8 cellular contexts compared by ENCODE assay signal in the genomic region with DNA sequence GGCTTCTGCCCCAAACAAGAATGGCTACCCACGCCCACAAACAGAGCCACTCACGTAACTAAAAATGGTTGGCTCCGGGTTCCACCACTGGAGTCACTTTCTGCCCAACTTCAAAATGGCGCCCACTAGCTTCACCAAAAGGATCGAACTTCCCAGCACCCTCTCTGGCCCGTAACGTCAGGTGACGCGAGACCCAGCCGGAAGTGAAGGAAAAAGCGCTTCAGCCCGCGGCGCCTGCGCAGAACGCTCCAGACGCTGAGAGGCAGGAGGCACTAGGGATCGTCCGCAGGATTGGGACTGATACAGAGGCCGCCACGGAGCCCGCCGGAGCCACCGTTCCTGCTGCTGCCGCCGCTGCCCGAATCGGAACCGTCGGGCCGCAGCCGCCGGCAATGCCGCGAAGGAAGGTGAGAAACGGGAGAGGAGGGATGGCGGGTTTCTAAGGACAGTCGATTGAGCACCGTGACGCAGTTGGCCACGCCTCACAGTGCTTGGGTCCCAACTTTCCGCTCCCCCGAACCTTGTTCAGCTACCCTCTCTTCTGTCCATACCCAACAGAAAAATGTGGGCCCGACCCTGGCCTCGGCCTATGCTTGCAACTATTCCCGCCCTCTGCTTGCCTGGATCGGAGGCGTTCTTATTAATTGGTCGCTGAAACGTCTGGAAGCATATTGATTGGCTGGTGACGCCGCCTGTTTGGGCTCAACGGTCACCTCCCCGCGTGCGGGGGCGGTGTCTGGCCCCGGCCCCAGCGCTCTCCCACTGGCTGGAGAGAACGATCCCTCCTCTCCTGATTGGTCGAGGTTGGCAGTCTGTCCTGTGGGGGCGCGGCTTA. TPM values are rescaled to one million over a fixed set of nuclear protein-coding genes. Genes with fewer than 3 reads are reported as not detected.
DNase-seq lines count a peak whose midpoint lies in the region; ATAC-seq and TF ChIP-seq lines count a peak whose summit lies in the region.

A gene (plus strand): TSS at position 239 of the 835 bp plus-strand sequence. CDS start 154 bp downstream, at position 393.

- H3K4me1 ChIP-seq in KMS-11 (ENCODE audit: low read depth, poor library complexity, severe bottlenecking) (peaks cover 28% of the 10 kb centered on the region), Peyer's patch (peaks cover 0 to 30% (median 9%) of the 10 kb centered on the region in 4 donors), esophagus (ENCODE audit: control insufficient read depth in 2 of 2, insufficient read depth in 2 of 2, low read length in 1 of 2) (no peaks in the 10 kb centered on the region), mucosa of stomach (ENCODE audit: control insufficient read depth, insufficient read depth, low read length) (peaks cover 18% of the 10 kb centered on the region)

- WGBS in esophagus, 2 donors = 1% methylated on average over 63 of the region's 63 CpGs

- peaks cover 11% of the 10 kb centered on the region for H3K36me3 ChIP-seq in KMS-11 (ENCODE audit: insufficient read depth)
- H3K36me3 ChIP-seq in Peyer's patch = peaks cover 0 to 21% (median 0%) of the 10 kb centered on the region in 3 donors
- peaks cover 0 to 4% of the 10 kb centered on the region in 2 donors for H3K36me3 ChIP-seq in esophagus (ENCODE audit: control insufficient read depth in 2 of 2, insufficient read depth in 2 of 2, low read length in 1 of 2)
- no peaks in the 10 kb centered on the region for H3K36me3 ChIP-seq in mucosa of stomach (ENCODE audit: control insufficient read depth, insufficient read depth, low read length)

- H4K20me1 ChIP-seq in KMS-11 (ENCODE audit: insufficient read depth) = peaks cover 5% of the 10 kb centered on the region; the same call in 1 of the 2 replicates

- H3K79me2 ChIP-seq in KMS-11 (ENCODE audit: insufficient read depth, low read depth) = peaks cover 45% of the 10 kb centered on the region

- peak within 1 kb of the TSS; percentile 91 for H3K27ac ChIP-seq in KMS-11
- peak within 1 kb of the TSS; percentile 96 to 99 (median 98) for H3K27ac ChIP-seq in Peyer's patch
- H3K27ac ChIP-seq in esophagus (ENCODE audit: low read depth in 2 of 2, low read length in 1 of 2) = peak within 1 kb of the TSS; percentile 98

- H3K9ac ChIP-seq in KMS-11 (peak within 1 kb of the TSS; percentile 96), mucosa of stomach (ENCODE audit: low read length) (peak within 1 kb of the TSS; percentile 99)

- peak; percentile 85 to 88 for TF ChIP-seq POLR2A in Peyer's patch (IDR thresholded peaks at IDR 0.05)

- H3K4me3 ChIP-seq in KMS-11 (IDR thresholded peaks at IDR 0.05; ENCODE audit: insufficient read depth, low read depth, low read length) = no peak within 1 kb of the TSS
- H3K4me3 ChIP-seq in Peyer's patch = peak within 1 kb of the TSS; percentile 75 to 95 (median 84)
- peak within 1 kb of the TSS; percentile 66 to 86 for H3K4me3 ChIP-seq in esophagus (ENCODE audit: low read depth in 1 of 2, low read length in 2 of 2)
- H3K4me3 ChIP-seq in mucosa of stomach (ENCODE audit: low read length) = peak within 1 kb of the TSS; percentile 98

- H3K4me2 ChIP-seq in KMS-11 = peak within 1 kb of the TSS; percentile 77

- DNase-seq in DMS53 treated with DMSO at 0.1 percent for 48 hours (lab: John Stamatoyannopoulos, UW; ENCODE audit: unreplicated experiment) (peak; percentile 99), Peyer's patch (peak; percentile 98 to 99 (median 99))
- peak; percentile 98 to 99 for DNase-seq in activated T-cell treated with anti-CD3 and anti-CD28 coated beads, Interleukin-2, amount 50 U/mL, for 48 hours
- peak; percentile 94 for DNase-seq in stimulated activated CD8-positive, alpha-beta memory T cell treated with anti-CD3 and anti-CD28 coated beads, Interleukin-7, amount 100 ng/mL, for 1 hour (ENCODE audit: low read depth in 2 of 2)

- peak; percentile 59; the same call in 1 of the 2 replicates for TF ChIP-seq CTCF in KMS-11 (conservative IDR thresholded peaks at IDR 0.05; ENCODE audit: low read depth, low read length)
- TF ChIP-seq CTCF in Peyer's patch (IDR thresholded peaks at IDR 0.05) = peak in 4 of 6 experiments; percentile 6 to 31 (median 14)

- H2AFZ ChIP-seq in KMS-11 (ENCODE audit: low read depth) = peak within 1 kb of the TSS; percentile 66

- H3K27me3 ChIP-seq in KMS-11 (ENCODE audit: insufficient read depth, low read depth) (no peaks in the 10 kb centered on the region), Peyer's patch (no peaks in the 10 kb centered on the region), esophagus (ENCODE audit: control insufficient read depth in 1 of 2, insufficient read depth in 2 of 2, low read length in 2 of 2) (no peaks in the 10 kb centered on the region), mucosa of stomach (ENCODE audit: control insufficient read depth, insufficient read depth, low read length) (no peaks in the 10 kb centered on the region)

- H3K9me3 ChIP-seq in Peyer's patch (no peaks in the 10 kb centered on the region), esophagus (ENCODE audit: control insufficient read depth in 2 of 2, insufficient read depth in 1 of 2, low read depth in 1 of 2, low read length in 1 of 2) (no peaks in the 10 kb centered on the region), mucosa of stomach (ENCODE audit: control insufficient read depth, low read length) (no peaks in the 10 kb centered on the region)

- ATAC-seq in GM21737 (IDR thresholded peaks at IDR 0.05; ENCODE audit: unreplicated experiment) = peak; percentile 90

RNA-seq across cellular contexts. Expression of the gene that starts here (rescaled TPM):
- 10 to 100 TPM; 44.3 to 50.9 (median 45.3) TPM for total RNA-seq in Peyer's patch
- 10 to 100 TPM in 1 of 2 donors, 1 to 10 TPM in 1; 5.7 to 11.8 TPM for polyA plus RNA-seq in esophagus
